Comparison of ENCODE assay signal across 13 cellular contexts in genomic region chr9:120480707-120481106, GRCh38.
DNase-seq lines count a peak whose midpoint lies in the region; ATAC-seq and TF ChIP-seq lines count a peak whose summit lies in the region.
"Had no signal": no experiment of that assay in that cellular context is flagged by ENCODE, and none has a peak within 500 bp of the region (broad histone marks: within the 10 kb centered on the region; RNA-seq: fewer than 3 reads in every experiment).

No MANE protein-coding gene starts in this region.

- H3K9me3 ChIP-seq in esophagus (ENCODE audit: control insufficient read depth in 2 of 2, insufficient read depth in 1 of 2, low read depth in 1 of 2, low read length in 1 of 2) (no peaks in the 10 kb centered on the region), aorta (ENCODE audit: control insufficient read depth, low read length) (no peaks in the 10 kb centered on the region)

- no peak for ATAC-seq in aorta (ENCODE audit: low FRiP score)

- 24 to 45% methylated on average over 1 of the region's 1 CpG for WGBS in esophagus, 2 donors
- WGBS in aorta, 2 donors = 17 to 25% methylated on average over 1 of the region's 1 CpG

- H3K4me1 ChIP-seq in esophagus (ENCODE audit: control insufficient read depth in 2 of 2, insufficient read depth in 2 of 2, low read length in 1 of 2) = peaks cover 2 to 5% of the 10 kb centered on the region in 2 donors
- no peaks in the 10 kb centered on the region for H3K4me1 ChIP-seq in aorta (ENCODE audit: control insufficient read depth in 1 of 2, insufficient read depth in 2 of 2, low read length in 2 of 2)

- no peak for TF ChIP-seq CTCF in retinal pigment epithelial cell (conservative IDR thresholded peaks at IDR 0.05; ENCODE audit: low read depth, low read length)

- DNase-seq in NCI-H345 (lab: John Stamatoyannopoulos, UW) = peak; percentile 35
- no peak for DNase-seq in NCI-H345 treated with DMSO at 0.1 percent for 48 hours (lab: John Stamatoyannopoulos, UW; ENCODE audit: unreplicated experiment)
- DNase-seq in NCI-H774 (lab: John Stamatoyannopoulos, UW) = peak; percentile 22
- peak; percentile 36 for DNase-seq in retinal pigment epithelial cell (ENCODE audit: low read depth)
- no peak for DNase-seq in SKM-1 (lab: John Stamatoyannopoulos, UW; ENCODE audit: unreplicated experiment)
- no peak for DNase-seq in aorta
- no peak for DNase-seq in activated CD4-positive, alpha-beta T cell treated with anti-CD3 and anti-CD28 coated beads, Interleukin-2, amount 50 U/mL, for 1 hour
- DNase-seq: central memory CD4-positive, alpha-beta T cell; OCI-M1; posterior cingulate gyrus; stimulated activated CD4-positive, alpha-beta T cell treated with anti-CD3 and anti-CD28 coated beads, Interleukin-4, amount 100 ng/mL, for 1 hour had no signal

- H3K27me3 ChIP-seq in esophagus (ENCODE audit: control insufficient read depth in 1 of 2, insufficient read depth in 2 of 2, low read length in 2 of 2) (no peaks in the 10 kb centered on the region), aorta (ENCODE audit: control insufficient read depth in 1 of 2, insufficient read depth in 2 of 2, low read length in 1 of 2) (no peaks in the 10 kb centered on the region)

- intact Hi-C loops in aorta (cut with DNase I) = loop anchor here in 1 of 2 donors (10.0 kb wide), 1 partner anchor 926 kb away; no protein-coding TSS in a partner anchor

- H3K27ac ChIP-seq in esophagus (ENCODE audit: low read depth in 2 of 2, low read length in 1 of 2) = peak overlapping the region; percentile 64 to 68
- H3K27ac ChIP-seq in aorta (ENCODE audit: low read depth in 1 of 2, low read length in 2 of 2) = no peak overlapping the region
- H3K27ac ChIP-seq: HL-60 had no signal

- H3K36me3 ChIP-seq in esophagus (ENCODE audit: control insufficient read depth in 2 of 2, insufficient read depth in 2 of 2, low read length in 1 of 2) (peaks cover 2 to 5% of the 10 kb centered on the region in 2 donors), aorta (ENCODE audit: control insufficient read depth in 1 of 2, insufficient read depth in 2 of 2, low read length in 1 of 2) (peaks cover 0 to 2% of the 10 kb centered on the region in 2 donors)

- no peak overlapping the region for H3K4me3 ChIP-seq in esophagus (ENCODE audit: low read depth in 1 of 2, low read length in 2 of 2)
- H3K4me3 ChIP-seq in retinal pigment epithelial cell (ENCODE audit: low read length) = no peak overlapping the region
- no peak overlapping the region for H3K4me3 ChIP-seq in aorta (ENCODE audit: low read length in 2 of 2)

Comparison
In these comparisons a context has a peak if more than half of its experiments do, and no peak if none do; other contexts are left out.
1. DNase-seq: peak in NCI-H345 (single experiment), NCI-H774 (single experiment) and retinal pigment epithelial cell (single experiment); none in NCI-H345 treated with DMSO at 0.1 percent for 48 hours (single experiment), SKM-1 (single experiment), aorta (0 of 2) and activated CD4-positive, alpha-beta T cell treated with anti-CD3 and anti-CD28 coated beads, Interleukin-2, amount 50 U/mL, for 1 hour (single experiment).
2. H3K27ac ChIP-seq: peak in esophagus (2 of 2); none in aorta (0 of 2).